23 cellular contexts compared by ENCODE assay signal in the genomic region with DNA sequence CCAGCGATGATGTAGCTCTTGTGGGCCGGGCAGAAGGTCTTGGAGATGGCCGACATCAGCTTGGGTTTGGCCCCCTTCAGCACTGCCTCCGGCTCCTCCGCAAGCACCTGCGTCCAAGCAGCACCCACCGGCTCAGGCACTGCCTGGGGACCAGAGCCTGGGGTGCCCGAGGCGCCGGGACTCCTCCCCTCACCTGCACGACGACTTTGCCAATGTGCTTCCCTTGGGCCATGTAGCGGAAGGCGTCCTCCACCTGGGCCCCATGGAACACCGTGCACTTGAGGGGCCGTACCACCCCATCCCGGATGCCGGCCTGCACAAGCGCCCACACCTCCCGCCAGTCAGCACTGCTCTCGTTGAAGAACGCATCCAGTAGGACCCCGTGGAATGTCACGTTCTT. TPM values are rescaled to one million over a fixed set of nuclear protein-coding genes. Genes with fewer than 3 reads are reported as not detected.
DNase-seq lines count a peak whose midpoint lies in the region; ATAC-seq, FAIRE-seq and TF ChIP-seq lines count a peak whose summit lies in the region.
"Had no signal": no experiment of that assay in that cellular context is flagged by ENCODE, and none has a peak within 500 bp of the region (broad histone marks: within the 10 kb centered on the region; RNA-seq: fewer than 3 reads in every experiment).

No MANE protein-coding gene starts in this region.

- ATAC-seq in right cardiac atrium (no peak), Right ventricle myocardium superior (ENCODE audit: poor library complexity) (no peak), PC-3 (no peak), K562 (no peak)
- ATAC-seq: A549, GM23338 had no signal

- H3K4me3 ChIP-seq in right cardiac atrium (ENCODE audit: low read length) (no peak overlapping the region), PC-3 (ENCODE audit: low read length) (no peak overlapping the region), K562 (no peak overlapping the region)
- H3K4me3 ChIP-seq: A549, BLaER1, GM23338 had no signal

- TF ChIP-seq POLR2A in K562 (conservative IDR thresholded peaks at IDR 0.05): peak; percentile 22; the same call in 1 of the 2 replicates

- H2AFZ ChIP-seq in PC-3 (ENCODE audit: low read length) (no peak overlapping the region), K562 (ENCODE audit: low read depth, low read length) (no peak overlapping the region)
- H2AFZ ChIP-seq: GM23338 had no signal

- 92% methylated on average over 24 of the region's 24 CpGs for WGBS in right cardiac atrium
- 98% methylated on average over 15 of the region's 24 CpGs for WGBS in K562 (ENCODE audit: insufficient coverage, low coverage, missing lambda C conversion rate)

- H3K27me3 Mint-ChIP-seq in chondrocyte (ENCODE audit: low read depth): no peaks in the 10 kb centered on the region
- no peaks in the 10 kb centered on the region for H3K27me3 Mint-ChIP-seq in activated CD4-positive, alpha-beta memory T cell treated with anti-CD3 and anti-CD28 coated beads for 36 hours
- H3K27me3 Mint-ChIP-seq in endothelial cell (ENCODE audit: unreplicated experiment): peaks cover 2% of the 10 kb centered on the region
- H3K27me3 Mint-ChIP-seq: CD4-positive, alpha-beta memory T cell; IgD-negative memory B cell had no signal

- no peaks in the 10 kb centered on the region for H3K9me2 ChIP-seq in PC-3 (replicated peaks; ENCODE audit: low read length)

- POLR2A ChIA-PET in PC-3 (lab: Charles Lee; ENCODE audit: unreplicated experiment) (no interaction called here), K562 (lab: Yijun Ruan, JAX) (interaction anchor here (1.2 kb wide), 1 partner anchor 9 kb away, joined by 4 read pairs; no protein-coding TSS in a partner anchor)
- POLR2A ChIA-PET in activated CD4-positive, alpha-beta memory T cell treated with anti-CD3 and anti-CD28 coated beads for 36 hours (lab: Charles Lee): no interaction called here

- H3K4me2 ChIP-seq in PC-3 (ENCODE audit: low read length) (no peak overlapping the region), K562 (ENCODE audit: insufficient read depth, low read length) (no peak overlapping the region)
- H3K4me2 ChIP-seq: A549, BLaER1, GM23338 had no signal

- DNase-seq in right cardiac atrium (peak in 2 of 3 donors; percentile 30 to 46), Right ventricle myocardium superior (no peak), PC-3 (no peak), K562 (ENCODE audit: extremely low read depth in 1 of 4, low spot score in 3 of 4) (no peak), chondrocyte (ENCODE audit: low spot score) (no peak), endothelial cell (ENCODE audit: low spot score) (no peak)
- no peak for DNase-seq in activated CD4-positive, alpha-beta memory T cell treated with anti-CD3 and anti-CD28 coated beads for 36 hours
- DNase-seq: DMS 273 treated with DMSO at 0.1 percent for 48 hours, DMS53, DND-41, EL, HCEC 1CT had no signal

- no peaks in the 10 kb centered on the region for H3F3A ChIP-seq in PC-3 (ENCODE audit: low read length, unreplicated experiment)

- no peak for TF ChIP-seq RAD21 in K562 (CRISPR knock-in tag; conservative IDR thresholded peaks at IDR 0.05 in 1 of 2, IDR thresholded peaks at IDR 0.05 in 1 of 2)

- TF ChIP-seq CTCF in PC-3 (conservative IDR thresholded peaks at IDR 0.05; ENCODE audit: low read depth, low read length) (no peak), K562 (IDR thresholded peaks at IDR 0.05 in 2 of 3, conservative IDR thresholded peaks at IDR 0.05 in 1 of 3; ENCODE audit: insufficient read depth in 2 of 3, low read depth in 1 of 3, low read length in 3 of 3) (no peak), chondrocyte (IDR thresholded peaks at IDR 0.05) (no peak), endothelial cell (IDR thresholded peaks at IDR 0.05; ENCODE audit: unreplicated experiment) (no peak)

- FAIRE-seq in K562 (lab: Jason Lieb, UNC): no peak
- FAIRE-seq: A549, GM12891, GM18507, H54, HTR-8/SVneo had no signal

- H3K27ac ChIP-seq in right cardiac atrium (ENCODE audit: low read length): no peak overlapping the region
- H3K27ac ChIP-seq in PC-3 (ENCODE audit: low read length): no peak overlapping the region
- no peak overlapping the region for H3K27ac ChIP-seq in K562 (ENCODE audit: extremely low read depth, low read depth, low read length)
- H3K27ac ChIP-seq: 22Rv1, A549, BLaER1 had no signal

- H3K4me3 Mint-ChIP-seq in chondrocyte (ENCODE audit: unreplicated experiment): no peak overlapping the region
- H3K4me3 Mint-ChIP-seq in activated CD4-positive, alpha-beta memory T cell treated with anti-CD3 and anti-CD28 coated beads for 36 hours: no peak overlapping the region
- no peak overlapping the region for H3K4me3 Mint-ChIP-seq in endothelial cell (ENCODE audit: unreplicated experiment)
- H3K4me3 Mint-ChIP-seq: CD14-positive monocyte, GM23338, IgD-negative memory B cell had no signal

- H3K9me1 ChIP-seq in K562 (ENCODE audit: control insufficient read depth, insufficient read depth, low read length): no peaks in the 10 kb centered on the region

- intact Hi-C loops in right cardiac atrium (cut with DNase I): no loop called here
- intact Hi-C loops in Right ventricle myocardium superior (cut with DNase I): no loop called here
- intact Hi-C loops in PC-3 (cut with micrococcal nuclease): no loop called here
- intact Hi-C loops in K562 (cut with micrococcal nuclease): no loop called here
- intact Hi-C loops in activated CD4-positive, alpha-beta memory T cell treated with anti-CD3 and anti-CD28 coated beads for 36 hours (cut with micrococcal nuclease): no loop called here

- H4K20me1 ChIP-seq in PC-3 (ENCODE audit: low read length): no peaks in the 10 kb centered on the region
- H4K20me1 ChIP-seq in K562 (replicated peaks; ENCODE audit: control insufficient read depth, insufficient read depth, low read length): peaks cover 26% of the 10 kb centered on the region

- H3K36me3 ChIP-seq in PC-3 (ENCODE audit: low read depth, low read length) (peaks cover 70% of the 10 kb centered on the region), K562 (ENCODE audit: control insufficient read depth, insufficient read depth, low read length) (peaks cover 98% of the 10 kb centered on the region; the same call in 2 of the 3 replicates)

- H3K9me3 Mint-ChIP-seq in chondrocyte (ENCODE audit: low read depth): no peaks in the 10 kb centered on the region
- H3K9me3 Mint-ChIP-seq in activated CD4-positive, alpha-beta memory T cell treated with anti-CD3 and anti-CD28 coated beads for 36 hours: no peaks in the 10 kb centered on the region
- H3K9me3 Mint-ChIP-seq in endothelial cell (ENCODE audit: unreplicated experiment): no peaks in the 10 kb centered on the region
- H3K9me3 Mint-ChIP-seq: CD4-positive, alpha-beta memory T cell; GM23338; IgD-negative memory B cell had no signal

- H3K36me3 Mint-ChIP-seq in chondrocyte (ENCODE audit: low read depth): peaks cover 16% of the 10 kb centered on the region
- peaks cover 26% of the 10 kb centered on the region for H3K36me3 Mint-ChIP-seq in activated CD4-positive, alpha-beta memory T cell treated with anti-CD3 and anti-CD28 coated beads for 36 hours
- peaks cover 4% of the 10 kb centered on the region for H3K36me3 Mint-ChIP-seq in endothelial cell (ENCODE audit: low read depth, unreplicated experiment)
- H3K36me3 Mint-ChIP-seq: IgD-negative memory B cell had no signal

- H3K4me1 Mint-ChIP-seq in chondrocyte (ENCODE audit: low read depth) (no peaks in the 10 kb centered on the region), endothelial cell (ENCODE audit: unreplicated experiment) (no peaks in the 10 kb centered on the region)
- H3K4me1 Mint-ChIP-seq in activated CD4-positive, alpha-beta memory T cell treated with anti-CD3 and anti-CD28 coated beads for 36 hours (ENCODE audit: low read depth): no peaks in the 10 kb centered on the region
- H3K4me1 Mint-ChIP-seq: CD14-positive monocyte; CD4-positive, alpha-beta memory T cell; IgD-negative memory B cell had no signal

- H3K27ac Mint-ChIP-seq in chondrocyte (ENCODE audit: unreplicated experiment) (no peak overlapping the region), endothelial cell (ENCODE audit: unreplicated experiment) (no peak overlapping the region)
- no peak overlapping the region for H3K27ac Mint-ChIP-seq in activated CD4-positive, alpha-beta memory T cell treated with anti-CD3 and anti-CD28 coated beads for 36 hours
- H3K27ac Mint-ChIP-seq: CD4-positive, alpha-beta memory T cell; GM23338; IgD-negative memory B cell had no signal

- H3K4me1 ChIP-seq in right cardiac atrium (ENCODE audit: control insufficient read depth, insufficient read depth, low read length) (no peaks in the 10 kb centered on the region), PC-3 (ENCODE audit: insufficient read depth, low read length) (no peaks in the 10 kb centered on the region), K562 (replicated peaks in 1 of 2; ENCODE audit: control insufficient read depth in 2 of 2, insufficient read depth in 2 of 2, low read length in 2 of 2) (peaks cover 0 to 73% of the 10 kb centered on the region in 2 experiments; a peak in 2 of 5 replicates)
- H3K4me1 ChIP-seq: A549 had no signal

- no peaks in the 10 kb centered on the region for H3K27me3 ChIP-seq in right cardiac atrium (ENCODE audit: control insufficient read depth, insufficient read depth)
- no peaks in the 10 kb centered on the region for H3K27me3 ChIP-seq in PC-3 (ENCODE audit: low read length)
- no peaks in the 10 kb centered on the region for H3K27me3 ChIP-seq in K562 (ENCODE audit: control insufficient read depth in 2 of 2, insufficient read depth in 2 of 2, low read length in 2 of 2)
- H3K27me3 ChIP-seq: BLaER1 had no signal

- H3K9ac ChIP-seq in PC-3 (ENCODE audit: low read length): no peak overlapping the region
- H3K9ac ChIP-seq in K562 (ENCODE audit: insufficient read depth in 1 of 2, low read depth in 2 of 2, low read length in 2 of 2): no peak overlapping the region
- H3K9ac ChIP-seq: BLaER1 had no signal

- in situ Hi-C loops in K562 (cut with MboI): no loop called here

- H3K79me2 ChIP-seq in PC-3 (ENCODE audit: low read length): no peaks in the 10 kb centered on the region
- no peaks in the 10 kb centered on the region; the same call in 2 of the 3 replicates for H3K79me2 ChIP-seq in K562 (ENCODE audit: control insufficient read depth, insufficient read depth, low read length)

- H3K9me3 ChIP-seq in right cardiac atrium (ENCODE audit: control insufficient read depth, low read length) (no peaks in the 10 kb centered on the region), PC-3 (ENCODE audit: low read length) (no peaks in the 10 kb centered on the region), K562 (replicated peaks; ENCODE audit: control insufficient read depth, insufficient read depth, low read depth, low read length) (no peaks in the 10 kb centered on the region)
- H3K9me3 ChIP-seq: A549, BLaER1 had no signal

- BruUV-seq in PC-3 (replicated peaks; lab: Mats Ljungman, UMichigan) (TSS peak; percentile 40), K562 (replicated peaks; lab: Mats Ljungman, UMichigan) (TSS peak; percentile 38)

- CTCF ChIA-PET in PC-3 (lab: Charles Lee): no interaction called here
- CTCF ChIA-PET in K562 (lab: Yijun Ruan, JAX; ENCODE audit: low intra/inter-chr PET ratio): no interaction called here
- CTCF ChIA-PET in activated CD4-positive, alpha-beta memory T cell treated with anti-CD3 and anti-CD28 coated beads for 36 hours (lab: Charles Lee): no interaction called here

- no peak for TF ChIP-seq EP300 in K562 (IDR thresholded peaks at IDR 0.05; ENCODE audit: low read length)

RNA-seq across cellular contexts. Expression of a gene that starts 15.0 kb away (rescaled TPM):
- total RNA-seq in right cardiac atrium (10 to 100 TPM; 14.3 to 71.8 (median 23.4) TPM), Right ventricle myocardium superior (23.0 TPM), PC-3 (2014; rRNA removed) (269 and 364 TPM in 2 replicates), K562 (2014; rRNA removed) (214 and 239 TPM in 2 replicates), K562 (2014; rRNA removed; fragmentation: Illumina TruSeq; extraction: Trizol) (11.2 and 13.9 TPM in 2 replicates), K562 (2015; rRNA removed; fragmentation: Illumina TruSeq; extraction: Trizol) (50.9 and 61.1 TPM in 2 replicates), K562 (2021) (605 and 663 TPM in 2 replicates), chondrocyte (132 to 145 TPM (median 141 TPM) in 3 replicates), endothelial cell (ENCODE audit: unreplicated experiment) (400 TPM)
- polyA plus RNA-seq in right cardiac atrium (86.3 TPM), K562 (2011; rRNA removed) (49.8 and 133 TPM in 2 replicates), K562 (2014; fragmentation: Illumina TruSeq; extraction: Trizol) (49.9 and 181 TPM in 2 replicates), K562 (2014; fragmentation: Nextera tagmentation; extraction: Ambion mirVana) (under 1 TPM; 0.15 to 0.20 TPM), K562 (2014; rRNA removed) (157 and 181 TPM in 2 replicates)
- 343 and 1,124 TPM in 2 replicates for total RNA-seq in K562 (2011; cell fraction: chromatin; rRNA removed; ENCODE audit: low replicate concordance)
- 877 TPM in 2 replicates for total RNA-seq in K562 (2011; cell fraction: nucleolus; rRNA removed)
- 433 and 475 TPM in 2 replicates for total RNA-seq in K562 (2011; cell fraction: nucleoplasm; rRNA removed)
- 159 and 260 TPM in 2 replicates for polyA plus RNA-seq in K562 (2011; cell fraction: cytosol; rRNA removed)
- 627 and 766 TPM in 2 replicates for polyA plus RNA-seq in K562 (2011; cell fraction: nucleus; rRNA removed)
- 153 and 283 TPM in 2 replicates for polyA plus RNA-seq in K562 (2012)
- 59.1 and 70.2 TPM in 2 replicates for polyA minus RNA-seq in K562 (2011; rRNA and poly(A)+ RNA removed)
- polyA minus RNA-seq in K562 (2011; cell fraction: cytosol; rRNA and poly(A)+ RNA removed): 455 and 1,011 TPM in 2 replicates
- 200 and 251 TPM in 2 replicates for polyA minus RNA-seq in K562 (2011; cell fraction: nucleus; rRNA and poly(A)+ RNA removed)
- total RNA-seq in activated CD4-positive, alpha-beta memory T cell treated with anti-CD3 and anti-CD28 coated beads for 36 hours: 100 to 1,000 TPM; 209 to 212 TPM

RNA-seq across cellular contexts. Expression of a gene that starts 17.4 kb away (rescaled TPM):
- 10 to 100 TPM; 51.3 to 63.1 (median 58.4) TPM for total RNA-seq in right cardiac atrium
- polyA plus RNA-seq in right cardiac atrium: 82.1 TPM
- 57.9 TPM for total RNA-seq in Right ventricle myocardium superior
- total RNA-seq in PC-3 (2014; rRNA removed): 205 and 262 TPM in 2 replicates
- total RNA-seq in K562 (2011; cell fraction: chromatin; rRNA removed; ENCODE audit: low replicate concordance): 125 and 499 TPM in 2 replicates
- total RNA-seq in K562 (2011; cell fraction: nucleolus; rRNA removed): 452 and 491 TPM in 2 replicates
- 177 and 203 TPM in 2 replicates for total RNA-seq in K562 (2011; cell fraction: nucleoplasm; rRNA removed)
- 203 and 249 TPM in 2 replicates for total RNA-seq in K562 (2014; rRNA removed)
- total RNA-seq in K562 (2014; rRNA removed; fragmentation: Illumina TruSeq; extraction: Trizol): 45.0 and 57.5 TPM in 2 replicates
- 83.1 and 83.9 TPM in 2 replicates for total RNA-seq in K562 (2015; rRNA removed; fragmentation: Illumina TruSeq; extraction: Trizol)
- total RNA-seq in K562 (2021): 193 and 209 TPM in 2 replicates
- 60.1 and 77.0 TPM in 2 replicates for polyA plus RNA-seq in K562 (2011; rRNA removed)
- 62.4 and 118 TPM in 2 replicates for polyA plus RNA-seq in K562 (2011; cell fraction: cytosol; rRNA removed)
- 712 and 945 TPM in 2 replicates for polyA plus RNA-seq in K562 (2011; cell fraction: nucleus; rRNA removed)
- polyA plus RNA-seq in K562 (2012): 123 and 178 TPM in 2 replicates
- 97.2 and 99.8 TPM in 2 replicates for polyA plus RNA-seq in K562 (2014; fragmentation: Illumina TruSeq; extraction: Trizol)
- polyA plus RNA-seq in K562 (2014; fragmentation: Nextera tagmentation; extraction: Ambion mirVana): 10 to 100 TPM in 1 of 2 experiments, 1 to 10 TPM in 1; 7.8 to 11.3 TPM
- 201 and 210 TPM in 2 replicates for polyA plus RNA-seq in K562 (2014; rRNA removed)
- 17.2 and 22.2 TPM in 2 replicates for polyA minus RNA-seq in K562 (2011; rRNA and poly(A)+ RNA removed)
- 54.0 and 54.3 TPM in 2 replicates for polyA minus RNA-seq in K562 (2011; cell fraction: cytosol; rRNA and poly(A)+ RNA removed)
- polyA minus RNA-seq in K562 (2011; cell fraction: nucleus; rRNA and poly(A)+ RNA removed): 179 and 184 TPM in 2 replicates
- total RNA-seq in chondrocyte: 64.0 to 78.4 TPM (median 68.4 TPM) in 3 replicates
- total RNA-seq in activated CD4-positive, alpha-beta memory T cell treated with anti-CD3 and anti-CD28 coated beads for 36 hours: 100 to 1,000 TPM; 118 to 131 TPM
- 74.1 TPM for total RNA-seq in endothelial cell (ENCODE audit: unreplicated experiment)

RNA-seq across cellular contexts. Expression of a gene that starts 31.3 kb away (rescaled TPM):
- total RNA-seq in right cardiac atrium (10 to 100 TPM; 87.1 to 93.7 (median 90.6) TPM), Right ventricle myocardium superior (86.5 TPM), PC-3 (2014; rRNA removed) (240 and 287 TPM in 2 replicates), K562 (2014; rRNA removed) (137 and 183 TPM in 2 replicates), K562 (2014; rRNA removed; fragmentation: Illumina TruSeq; extraction: Trizol) (17.5 and 26.3 TPM in 2 replicates), K562 (2015; rRNA removed; fragmentation: Illumina TruSeq; extraction: Trizol) (69.9 and 72.5 TPM in 2 replicates), K562 (2021) (162 and 167 TPM in 2 replicates), chondrocyte (79.8 to 103 TPM (median 82.8 TPM) in 3 replicates), endothelial cell (ENCODE audit: unreplicated experiment) (80.0 TPM)
- polyA plus RNA-seq in right cardiac atrium (75.1 TPM), K562 (2011; rRNA removed) (57.0 and 88.5 TPM in 2 replicates), K562 (2014; fragmentation: Illumina TruSeq; extraction: Trizol) (74.5 and 111 TPM in 2 replicates), K562 (2014; fragmentation: Nextera tagmentation; extraction: Ambion mirVana) (10 to 100 TPM in 1 of 2 experiments, 1 to 10 TPM in 1; 3.1 to 13.4 TPM), K562 (2014; rRNA removed) (112 and 123 TPM in 2 replicates)
- total RNA-seq in K562 (2011; cell fraction: chromatin; rRNA removed; ENCODE audit: low replicate concordance): 57.5 and 207 TPM in 2 replicates
- total RNA-seq in K562 (2011; cell fraction: nucleolus; rRNA removed): 178 and 205 TPM in 2 replicates
- 87.8 and 88.8 TPM in 2 replicates for total RNA-seq in K562 (2011; cell fraction: nucleoplasm; rRNA removed)
- polyA plus RNA-seq in K562 (2011; cell fraction: cytosol; rRNA removed): 94.2 and 226 TPM in 2 replicates
- 212 and 255 TPM in 2 replicates for polyA plus RNA-seq in K562 (2011; cell fraction: nucleus; rRNA removed)
- polyA plus RNA-seq in K562 (2012): 103 and 115 TPM in 2 replicates
- polyA minus RNA-seq in K562 (2011; rRNA and poly(A)+ RNA removed): 31.9 and 46.4 TPM in 2 replicates
- 71.4 and 74.6 TPM in 2 replicates for polyA minus RNA-seq in K562 (2011; cell fraction: cytosol; rRNA and poly(A)+ RNA removed)
- polyA minus RNA-seq in K562 (2011; cell fraction: nucleus; rRNA and poly(A)+ RNA removed): 72.3 and 75.2 TPM in 2 replicates
- 10 to 100 TPM; 86.8 to 89.1 TPM for total RNA-seq in activated CD4-positive, alpha-beta memory T cell treated with anti-CD3 and anti-CD28 coated beads for 36 hours

RNA-seq across cellular contexts. Expression of a gene that starts 31.4 kb away (rescaled TPM):
- total RNA-seq in right cardiac atrium: 10 to 100 TPM; 19.0 to 25.1 (median 20.2) TPM
- 25.4 TPM for polyA plus RNA-seq in right cardiac atrium
- 20.5 TPM for total RNA-seq in Right ventricle myocardium superior
- total RNA-seq in PC-3 (2014; rRNA removed): 46.7 and 46.8 TPM in 2 replicates
- 23.1 and 61.7 TPM in 2 replicates for total RNA-seq in K562 (2011; cell fraction: chromatin; rRNA removed; ENCODE audit: low replicate concordance)
- total RNA-seq in K562 (2011; cell fraction: nucleolus; rRNA removed): 74.4 and 74.9 TPM in 2 replicates
- total RNA-seq in K562 (2011; cell fraction: nucleoplasm; rRNA removed): 36.5 and 40.5 TPM in 2 replicates
- 23.6 and 28.4 TPM in 2 replicates for total RNA-seq in K562 (2014; rRNA removed)
- total RNA-seq in K562 (2014; rRNA removed; fragmentation: Illumina TruSeq; extraction: Trizol): 6.5 and 9.5 TPM in 2 replicates
- 11.1 and 14.3 TPM in 2 replicates for total RNA-seq in K562 (2015; rRNA removed; fragmentation: Illumina TruSeq; extraction: Trizol)
- 26.9 and 30.2 TPM in 2 replicates for total RNA-seq in K562 (2021)
- polyA plus RNA-seq in K562 (2011; rRNA removed): 9.2 and 17.2 TPM in 2 replicates
- 12.2 and 23.8 TPM in 2 replicates for polyA plus RNA-seq in K562 (2011; cell fraction: cytosol; rRNA removed)
- 144 and 164 TPM in 2 replicates for polyA plus RNA-seq in K562 (2011; cell fraction: nucleus; rRNA removed)
- 16.9 and 35.2 TPM in 2 replicates for polyA plus RNA-seq in K562 (2012)
- 9.0 and 18.5 TPM in 2 replicates for polyA plus RNA-seq in K562 (2014; fragmentation: Illumina TruSeq; extraction: Trizol)
- polyA plus RNA-seq in K562 (2014; fragmentation: Nextera tagmentation; extraction: Ambion mirVana): under 1 TPM; 0.32 to 0.66 TPM
- polyA plus RNA-seq in K562 (2014; rRNA removed): 32.6 and 32.8 TPM in 2 replicates
- 2.0 TPM in 2 replicates for polyA minus RNA-seq in K562 (2011; rRNA and poly(A)+ RNA removed)
- 11.7 and 13.1 TPM in 2 replicates for polyA minus RNA-seq in K562 (2011; cell fraction: cytosol; rRNA and poly(A)+ RNA removed)
- polyA minus RNA-seq in K562 (2011; cell fraction: nucleus; rRNA and poly(A)+ RNA removed): 11.4 and 14.3 TPM in 2 replicates
- 29.7 to 47.4 TPM (median 45.2 TPM) in 3 replicates for total RNA-seq in chondrocyte
- total RNA-seq in activated CD4-positive, alpha-beta memory T cell treated with anti-CD3 and anti-CD28 coated beads for 36 hours: 10 to 100 TPM; 16.5 to 17.5 TPM
- 19.7 TPM for total RNA-seq in endothelial cell (ENCODE audit: unreplicated experiment)

RNA-seq across cellular contexts. Expression of a gene that starts 45.5 kb away (rescaled TPM):
- total RNA-seq in right cardiac atrium (100 to 1,000 TPM; 127 to 181 (median 168) TPM), Right ventricle myocardium superior (178 TPM), PC-3 (2014; rRNA removed) (135 and 142 TPM in 2 replicates), K562 (2014; rRNA removed) (165 and 194 TPM in 2 replicates), K562 (2014; rRNA removed; fragmentation: Illumina TruSeq; extraction: Trizol) (41.1 and 66.0 TPM in 2 replicates), K562 (2015; rRNA removed; fragmentation: Illumina TruSeq; extraction: Trizol) (76.0 and 90.0 TPM in 2 replicates), K562 (2021) (235 and 256 TPM in 2 replicates), chondrocyte (52.8 to 59.8 TPM (median 58.2 TPM) in 3 replicates), endothelial cell (ENCODE audit: unreplicated experiment) (30.8 TPM)
- polyA plus RNA-seq in right cardiac atrium (196 TPM), K562 (2011; rRNA removed) (156 and 201 TPM in 2 replicates), K562 (2014; fragmentation: Illumina TruSeq; extraction: Trizol) (243 and 274 TPM in 2 replicates), K562 (2014; fragmentation: Nextera tagmentation; extraction: Ambion mirVana) (10 to 100 TPM; 21.3 to 50.3 TPM), K562 (2014; rRNA removed) (229 and 261 TPM in 2 replicates)
- 78.8 and 254 TPM in 2 replicates for total RNA-seq in K562 (2011; cell fraction: chromatin; rRNA removed; ENCODE audit: low replicate concordance)
- total RNA-seq in K562 (2011; cell fraction: nucleolus; rRNA removed): 329 and 354 TPM in 2 replicates
- total RNA-seq in K562 (2011; cell fraction: nucleoplasm; rRNA removed): 133 and 150 TPM in 2 replicates
- 404 and 845 TPM in 2 replicates for polyA plus RNA-seq in K562 (2011; cell fraction: cytosol; rRNA removed)
- 611 and 714 TPM in 2 replicates for polyA plus RNA-seq in K562 (2011; cell fraction: nucleus; rRNA removed)
- polyA plus RNA-seq in K562 (2012): 229 and 244 TPM in 2 replicates
- polyA minus RNA-seq in K562 (2011; rRNA and poly(A)+ RNA removed): 34.8 and 73.6 TPM in 2 replicates
- polyA minus RNA-seq in K562 (2011; cell fraction: cytosol; rRNA and poly(A)+ RNA removed): 67.3 and 81.5 TPM in 2 replicates
- polyA minus RNA-seq in K562 (2011; cell fraction: nucleus; rRNA and poly(A)+ RNA removed): 104 and 111 TPM in 2 replicates
- total RNA-seq in activated CD4-positive, alpha-beta memory T cell treated with anti-CD3 and anti-CD28 coated beads for 36 hours: 100 to 1,000 TPM; 105 to 115 TPM

Comparison
In these comparisons a context has a peak if more than half of its experiments do, and no peak if none do; other contexts are left out.
1. DNase-seq: peak in right cardiac atrium (2 of 3); none in Right ventricle myocardium superior (single experiment), PC-3 (single experiment), K562 (0 of 4), chondrocyte (single experiment), activated CD4-positive, alpha-beta memory T cell treated with anti-CD3 and anti-CD28 coated beads for 36 hours (single experiment) and endothelial cell (single experiment).